Comparison of ENCODE assay signal across 14 cellular contexts in genomic region chr20:59134182-59134581, GRCh38. TPM values are rescaled to one million over a fixed set of nuclear protein-coding genes. Genes with fewer than 3 reads are reported as not detected.
DNase-seq lines count a peak whose midpoint lies in the region; ATAC-seq and TF ChIP-seq lines count a peak whose summit lies in the region.
"Had no signal": no experiment of that assay in that cellular context is flagged by ENCODE, and none has a peak within 500 bp of the region (broad histone marks: within the 10 kb centered on the region; RNA-seq: fewer than 3 reads in every experiment).

No MANE protein-coding gene starts in this region.

- H3K4me3 Mint-ChIP-seq in neural crest cell (no peak overlapping the region), HFFc6 (no peak overlapping the region)

- TF ChIP-seq CTCF in neural crest cell (conservative IDR thresholded peaks at IDR 0.05) (no peak), HFFc6 (IDR thresholded peaks at IDR 0.05) (no peak)

- H3K9me3 Mint-ChIP-seq in neural crest cell, result peaks cover 11% of the 10 kb centered on the region
- H3K9me3 Mint-ChIP-seq in HFFc6, result no peaks in the 10 kb centered on the region; the same call in 1 of the 2 replicates

- peaks cover 4% of the 10 kb centered on the region for H3K36me3 Mint-ChIP-seq in neural crest cell (ENCODE audit: low read depth)
- no peaks in the 10 kb centered on the region for H3K36me3 Mint-ChIP-seq in HFFc6 (ENCODE audit: low read depth)

- ATAC-seq in GM21515 (IDR thresholded peaks at IDR 0.05; ENCODE audit: unreplicated experiment), result no peak

- peaks cover 4% of the 10 kb centered on the region for H3K27me3 Mint-ChIP-seq in neural crest cell (ENCODE audit: low read depth)
- peaks cover 9% of the 10 kb centered on the region for H3K27me3 Mint-ChIP-seq in HFFc6 (ENCODE audit: insufficient read depth)

- H3K4me1 Mint-ChIP-seq in neural crest cell, result no peaks in the 10 kb centered on the region
- H3K4me1 Mint-ChIP-seq in HFFc6 (ENCODE audit: low read depth), result no peaks in the 10 kb centered on the region

- peak overlapping the region; percentile 89 for H3K27ac Mint-ChIP-seq in neural crest cell (ENCODE audit: unreplicated experiment)
- no peak overlapping the region for H3K27ac Mint-ChIP-seq in HFFc6

- DNase-seq in NOMO-1 treated with DMSO at 0.1 percent for 48 hours (lab: John Stamatoyannopoulos, UW; ENCODE audit: unreplicated experiment) (peak; percentile 44), NOMO-1 treated with dmso at 0.1 percent for 144 hours (lab: John Stamatoyannopoulos, UW; ENCODE audit: unreplicated experiment) (no peak), Kasumi-1 (lab: John Stamatoyannopoulos, UW) (peak; percentile 1 to 6), RPMI8226 (peak; percentile 8), neural crest cell (ENCODE audit: low read depth, low spot score) (no peak), HFFc6 (no peak), NCI-H1092 (lab: John Stamatoyannopoulos, UW) (no peak)
- DNase-seq: NCI-H1417, NCI-H2029, NCI-H2171 treated with DMSO at 0.1 percent for 48 hours, NCI-H510A treated with DMSO at 0.1 percent for 48 hours had no signal

RNA-seq across cellular contexts. Expression of gene ZNF831, which starts 29.4 kb away (rescaled TPM):
- total RNA-seq in neural crest cell, result not detected in 2 replicates
- total RNA-seq in HFFc6 (2021; fragmentation: NEBNext Ultra II Directional; extraction: Animal tissue kit (Norgen Biotek cat#: 25700)), result not detected
- total RNA-seq: HT-29, M059J had no signal

Comparison
In these comparisons a context has a peak if more than half of its experiments do, and no peak if none do; other contexts are left out.
1. DNase-seq: peak in NOMO-1 treated with DMSO at 0.1 percent for 48 hours (single experiment), Kasumi-1 (2 of 2) and RPMI8226 (single experiment); none in NOMO-1 treated with dmso at 0.1 percent for 144 hours (single experiment), neural crest cell (single experiment), HFFc6 (single experiment) and NCI-H1092 (single experiment).